ENCODE assay signal across 35 cellular contexts in the genomic region with DNA sequence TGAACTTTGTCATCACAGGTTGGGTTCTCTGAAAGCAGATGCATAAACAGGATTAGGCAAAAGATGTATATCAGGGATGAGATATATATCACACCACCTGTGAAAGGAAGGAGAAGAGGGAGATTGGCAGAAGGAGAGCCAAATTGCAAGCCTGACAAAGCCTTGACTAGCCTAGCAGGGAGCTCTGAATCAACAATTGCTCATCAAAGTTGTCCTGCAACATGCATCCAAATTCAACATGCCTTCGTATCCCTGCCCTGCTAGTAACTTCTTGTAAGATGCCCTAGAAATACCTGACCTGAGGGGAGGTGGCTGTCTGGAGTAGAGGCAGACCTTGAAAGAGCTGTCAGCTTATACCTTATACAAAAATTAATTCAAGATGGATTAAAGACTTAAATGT.
DNase-seq lines count a peak whose midpoint lies in the region; ATAC-seq, FAIRE-seq and TF ChIP-seq lines count a peak whose summit lies in the region.
"Had no signal": no experiment of that assay in that cellular context is flagged by ENCODE, and none has a peak within 500 bp of the region (broad histone marks: within the 10 kb centered on the region; RNA-seq: fewer than 3 reads in every experiment).

No MANE protein-coding gene starts in this region.

- ATAC-seq in GM18868 (IDR thresholded peaks at IDR 0.05; ENCODE audit: unreplicated experiment), result no peak
- ATAC-seq: A549; CD8-positive, alpha-beta T cell had no signal

- POLR2A ChIA-PET in MCF 10A (lab: Yijun Ruan, JAX), result interaction anchor here (0.8 kb wide), 1 partner anchor 53 kb away, joined by 3 read pairs; no protein-coding TSS in a partner anchor

- no peak overlapping the region for H3K4me3 Mint-ChIP-seq in MCF 10A (ENCODE audit: unreplicated experiment)
- H3K4me3 Mint-ChIP-seq: B cell; CD14-positive monocyte; CD4-positive, alpha-beta memory T cell; CD4-positive, alpha-beta T cell; CD4-positive, CD25-positive, alpha-beta regulatory T cell; CD8-positive, alpha-beta memory T cell; CD8-positive, alpha-beta T cell had no signal

- in situ Hi-C loops in mammary epithelial cell (cut with MboI; ENCODE audit: low sequenced_read_pairs in 2 of 2), result no loop called here

- no peaks in the 10 kb centered on the region for H4K20me1 ChIP-seq in mammary epithelial cell (ENCODE audit: insufficient read depth, low read length)
- H4K20me1 ChIP-seq: BLaER1; BLaER1 treated with 17β-estradiol and CSF1 and Interleukin-3, amounts not matched to agents 10 nM and 100 nM had no signal

- no peak overlapping the region for H3K27ac Mint-ChIP-seq in MCF 10A (ENCODE audit: low read depth, unreplicated experiment)
- H3K27ac Mint-ChIP-seq: B cell; CD14-positive monocyte; CD4-positive, alpha-beta memory T cell; CD4-positive, alpha-beta T cell; CD4-positive, CD25-positive, alpha-beta regulatory T cell; CD8-positive, alpha-beta memory T cell; CD8-positive, alpha-beta T cell had no signal

- H3K4me1 Mint-ChIP-seq in MCF 10A (ENCODE audit: insufficient read depth, unreplicated experiment), result peaks cover 7% of the 10 kb centered on the region
- H3K4me1 Mint-ChIP-seq: B cell; CD14-positive monocyte; CD4-positive, alpha-beta memory T cell; CD4-positive, CD25-positive, alpha-beta regulatory T cell; CD8-positive, alpha-beta memory T cell had no signal

- H3K36me3 Mint-ChIP-seq in MCF 10A (ENCODE audit: insufficient read depth, unreplicated experiment), result no peaks in the 10 kb centered on the region
- H3K36me3 Mint-ChIP-seq: CD14-positive monocyte; CD4-positive, alpha-beta memory T cell; CD4-positive, CD25-positive, alpha-beta regulatory T cell; CD8-positive, alpha-beta memory T cell; CD8-positive, alpha-beta T cell had no signal

- intact Hi-C loops in mammary epithelial cell (cut with micrococcal nuclease), result no loop called here
- intact Hi-C loops in MCF 10A (cut with micrococcal nuclease), result no loop called here

- no peak overlapping the region for H3K9ac ChIP-seq in mammary epithelial cell (ENCODE audit: insufficient read depth, low read length)
- H3K9ac ChIP-seq: BLaER1; BLaER1 treated with 17β-estradiol and CSF1 and Interleukin-3, amounts not matched to agents 10 nM and 100 nM had no signal

- BruUV-seq in mammary epithelial cell (replicated peaks; lab: Mats Ljungman, UMichigan) (no TSS peak), MCF 10A (replicated peaks; lab: Mats Ljungman, UMichigan) (no TSS peak)

- no peaks in the 10 kb centered on the region for H3K79me2 ChIP-seq in mammary epithelial cell (ENCODE audit: insufficient read depth, low read length)

- no peak overlapping the region for H3K4me3 ChIP-seq in mammary epithelial cell (replicated peaks in 1 of 3; ENCODE audit: insufficient read depth in 1 of 3, low read depth in 2 of 3, low read length in 3 of 3)
- no peak overlapping the region for H3K4me3 ChIP-seq in bronchial epithelial cell (ENCODE audit: low read depth, low read length)
- no peak overlapping the region for H3K4me3 ChIP-seq in epithelial cell of esophagus (ENCODE audit: low read length)
- H3K4me3 ChIP-seq: A549; BLaER1; BLaER1 treated with 17β-estradiol and CSF1 and Interleukin-3, amounts not matched to agents 10 nM and 100 nM had no signal

- DNase-seq in mammary epithelial cell, result peak; percentile 39
- no peak for DNase-seq in MCF 10A (ENCODE audit: unreplicated experiment)
- DNase-seq in bronchial epithelial cell (ENCODE audit: low read depth), result peak; percentile 59
- peak; percentile 74 for DNase-seq in epithelial cell of esophagus (ENCODE audit: low read depth)
- DNase-seq in NCI-H526 (lab: John Stamatoyannopoulos, UW), result no peak
- DNase-seq: 8988T; ACHN; AML-193; BE2C; C1 segment of cervical spinal cord; Caco-2; Calu3; CD4-positive, alpha-beta memory T cell; CD4-positive, alpha-beta T cell; CD4-positive, CD25-positive, alpha-beta regulatory T cell; CD8-positive, alpha-beta memory T cell; CD8-positive, alpha-beta T cell; COR-L47; DMS 273 treated with DMSO at 0.1 percent for 48 hours; DMS153; DMS53; DMS79; DMS79 treated with DMSO at 0.1 percent for 48 hours; DND-41; EL had no signal

- H3K9me3 Mint-ChIP-seq in MCF 10A (ENCODE audit: unreplicated experiment), result peaks cover 20% of the 10 kb centered on the region

- 0% methylated on average over 1 of the region's 1 CpG for WGBS in mammary epithelial cell (ENCODE audit: low coverage, missing lambda C conversion rate)

- peaks cover 3% of the 10 kb centered on the region for H3K9me3 ChIP-seq in mammary epithelial cell (replicated peaks; ENCODE audit: insufficient read depth, low read length)
- H3K9me3 ChIP-seq: A549; BE2C; BLaER1; BLaER1 treated with 17β-estradiol and CSF1 and Interleukin-3, amounts not matched to agents 10 nM and 100 nM had no signal

- no peak for TF ChIP-seq CTCF in mammary epithelial cell (conservative IDR thresholded peaks at IDR 0.05 in 1 of 2, IDR thresholded peaks at IDR 0.05 in 1 of 2; ENCODE audit: extremely low read depth in 1 of 2, insufficient read depth in 1 of 2, low read depth in 1 of 2, low read length in 2 of 2)
- no peak for TF ChIP-seq CTCF in MCF 10A (IDR thresholded peaks at IDR 0.05; ENCODE audit: unreplicated experiment)
- no peak for TF ChIP-seq CTCF in bronchial epithelial cell (IDR thresholded peaks at IDR 0.05; ENCODE audit: insufficient read depth, low read length, severe bottlenecking)
- no peak for TF ChIP-seq CTCF in epithelial cell of esophagus (IDR thresholded peaks at IDR 0.05; ENCODE audit: insufficient read depth, low read depth, low read length, missing control alignments)

- no peaks in the 10 kb centered on the region for H3K27me3 ChIP-seq in mammary epithelial cell (ENCODE audit: insufficient read depth, low read length)
- no peaks in the 10 kb centered on the region for H3K27me3 ChIP-seq in bronchial epithelial cell (ENCODE audit: control insufficient read depth, insufficient read depth, low read length)
- H3K27me3 ChIP-seq: BE2C; BLaER1; BLaER1 treated with 17β-estradiol and CSF1 and Interleukin-3, amounts not matched to agents 10 nM and 100 nM had no signal

- FAIRE-seq in bronchial epithelial cell (lab: Jason Lieb, UNC), result no peak
- FAIRE-seq: A204.1, A549, D721Med had no signal

- no peaks in the 10 kb centered on the region for H3K4me1 ChIP-seq in mammary epithelial cell (ENCODE audit: insufficient read depth, low read length)
- H3K4me1 ChIP-seq: A549; BE2C; BLaER1; BLaER1 treated with 17β-estradiol and CSF1 and Interleukin-3, amounts not matched to agents 10 nM and 100 nM had no signal

- CTCF ChIA-PET in mammary epithelial cell (lab: Charles Lee; ENCODE audit: low non-redundant PET) (no interaction called here), MCF 10A (lab: Yijun Ruan, JAX) (interaction anchor here (0.6 kb wide), 1 partner anchor 48 kb away, joined by 3 read pairs; no protein-coding TSS in a partner anchor)

- no peak overlapping the region for H3K27ac ChIP-seq in mammary epithelial cell (ENCODE audit: insufficient read depth, low read depth, low read length)
- H3K27ac ChIP-seq: 22Rv1; A549; BLaER1; BLaER1 treated with 17β-estradiol and CSF1 and Interleukin-3, amounts not matched to agents 10 nM and 100 nM; C4-2B had no signal

- no peak overlapping the region for H3K4me2 ChIP-seq in mammary epithelial cell (ENCODE audit: insufficient read depth, low read depth, low read length)
- H3K4me2 ChIP-seq: A549; BLaER1; BLaER1 treated with 17β-estradiol and CSF1 and Interleukin-3, amounts not matched to agents 10 nM and 100 nM had no signal

- H3K27me3 Mint-ChIP-seq in MCF 10A (ENCODE audit: insufficient read depth, unreplicated experiment), result no peaks in the 10 kb centered on the region
- H3K27me3 Mint-ChIP-seq: B cell; CD4-positive, alpha-beta memory T cell; CD4-positive, alpha-beta T cell; CD4-positive, CD25-positive, alpha-beta regulatory T cell; CD8-positive, alpha-beta memory T cell had no signal

- H3K36me3 ChIP-seq in mammary epithelial cell (ENCODE audit: insufficient read depth, low read length), result no peaks in the 10 kb centered on the region
- no peaks in the 10 kb centered on the region for H3K36me3 ChIP-seq in bronchial epithelial cell (ENCODE audit: control insufficient read depth, insufficient read depth, low read length)
- H3K36me3 ChIP-seq: BE2C; BLaER1; BLaER1 treated with 17β-estradiol and CSF1 and Interleukin-3, amounts not matched to agents 10 nM and 100 nM had no signal

- H2AFZ ChIP-seq in mammary epithelial cell (ENCODE audit: low read depth, low read length), result no peak overlapping the region

- dilution Hi-C loops in mammary epithelial cell (cut with HindIII; ENCODE audit: low sequenced_read_pairs), result no loop called here

Comparison
In these comparisons a context has a peak if more than half of its experiments do, and no peak if none do; other contexts are left out.
1. DNase-seq: peak in mammary epithelial cell (single experiment), bronchial epithelial cell (single experiment) and epithelial cell of esophagus (single experiment); none in MCF 10A (single experiment) and NCI-H526 (0 of 2).